Comparison of ENCODE assay signal across 22 cellular contexts in genomic region chr22:20139391-20140106, GRCh38. TPM values are rescaled to one million over a fixed set of nuclear protein-coding genes. Genes with fewer than 3 reads are reported as not detected.
"Had no signal": no experiment of that assay in that cellular context is flagged by ENCODE, and none has a peak within 500 bp of the region (broad histone marks: within the 10 kb centered on the region; RNA-seq: fewer than 3 reads in every experiment).

No MANE protein-coding gene starts in this region.

- H3K36me3 ChIP-seq: upper lobe of right lung had no signal

- H3K9me3 ChIP-seq: body of pancreas, upper lobe of right lung had no signal

- H3K27ac Mint-ChIP-seq: activated CD4-positive, alpha-beta memory T cell treated with anti-CD3 and anti-CD28 coated beads, Interleukin-2, amount 10 ng/mL, durations not matched to agents 7 days and 5 days; activated CD4-positive, alpha-beta T cell treated with anti-CD3 and anti-CD28 coated beads, Interleukin-2, amount 10 ng/mL, durations not matched to agents 24 days and 14 days; activated T-cell treated with anti-CD3 and anti-CD28 coated beads, Interleukin-2, amount 50 U/mL, for 72 hours; memory B cell; nephron had no signal

- H3K4me3 ChIP-seq: body of pancreas, upper lobe of right lung had no signal

- H3K4me3 Mint-ChIP-seq: activated CD4-positive, alpha-beta memory T cell treated with anti-CD3 and anti-CD28 coated beads, Interleukin-2, amount 10 ng/mL, durations not matched to agents 7 days and 5 days; activated CD4-positive, alpha-beta T cell treated with anti-CD3 and anti-CD28 coated beads, Interleukin-2, amount 10 ng/mL, durations not matched to agents 24 days and 14 days; activated naive CD4-positive, alpha-beta T cell treated with anti-CD3 and anti-CD28 coated beads, Interleukin-2, amount 10 ng/mL, durations not matched to agents 7 days and 5 days; activated T-cell treated with anti-CD3 and anti-CD28 coated beads, Interleukin-2, amount 50 U/mL, for 72 hours; memory B cell; nephron had no signal

- H3K27ac ChIP-seq: body of pancreas, upper lobe of right lung had no signal

- DNase-seq: activated CD4-positive, alpha-beta memory T cell treated with anti-CD3 and anti-CD28 coated beads, Interleukin-2, amount 10 ng/mL, durations not matched to agents 7 days and 5 days; activated CD4-positive, alpha-beta T cell treated with anti-CD3 and anti-CD28 coated beads, Interleukin-2, amount 10 ng/mL, durations not matched to agents 24 days and 14 days; activated effector memory CD4-positive, alpha-beta T cell treated with anti-CD3 and anti-CD28 coated beads, Interleukin-2, amount 50 U/mL, for 16 hours; activated naive CD4-positive, alpha-beta T cell treated with anti-CD3 and anti-CD28 coated beads, Interleukin-2, amount 10 ng/mL, durations not matched to agents 7 days and 5 days; activated T-cell treated with anti-CD3 and anti-CD28 coated beads, Interleukin-2, amount 50 U/mL, for 72 hours; amygdala; body of pancreas; effector CD4-positive, alpha-beta T cell; foreskin melanocyte; hippocampal formation; kidney glomerular epithelial cell; occipital lobe; stimulated activated CD4-positive, alpha-beta T cell treated with anti-CD3 and anti-CD28 coated beads, Interleukin-2, amount 100 ng/mL, for 48 hours; stimulated activated CD8-positive, alpha-beta memory T cell treated with anti-CD3 and anti-CD28 coated beads, Interleukin-4, amount 100 ng/mL, for 48 hours; stimulated activated naive CD4-positive, alpha-beta T cell; upper lobe of right lung had no signal

- ATAC-seq: activated CD4-positive, CD25-positive, alpha-beta regulatory T cell treated with anti-CD3 and anti-CD28 coated beads, Interleukin-2, amount 50 U/mL, for 24 hours; activated T-cell treated with anti-CD3 and anti-CD28 coated beads, Interleukin-2, amount 50 U/mL, for 72 hours; body of pancreas; upper lobe of right lung had no signal

- H3K4me1 Mint-ChIP-seq: activated CD4-positive, alpha-beta memory T cell treated with anti-CD3 and anti-CD28 coated beads, Interleukin-2, amount 10 ng/mL, durations not matched to agents 7 days and 5 days had no signal

- FAIRE-seq: endometrium had no signal

- H3K27me3 ChIP-seq: body of pancreas, upper lobe of right lung had no signal

- H3K27me3 Mint-ChIP-seq: activated CD4-positive, alpha-beta memory T cell treated with anti-CD3 and anti-CD28 coated beads, Interleukin-2, amount 10 ng/mL, durations not matched to agents 7 days and 5 days; activated CD4-positive, alpha-beta T cell treated with anti-CD3 and anti-CD28 coated beads, Interleukin-2, amount 10 ng/mL, durations not matched to agents 24 days and 14 days; activated naive CD4-positive, alpha-beta T cell treated with anti-CD3 and anti-CD28 coated beads, Interleukin-2, amount 10 ng/mL, durations not matched to agents 7 days and 5 days; memory B cell had no signal

- H3K9me3 Mint-ChIP-seq: activated CD4-positive, alpha-beta memory T cell treated with anti-CD3 and anti-CD28 coated beads, Interleukin-2, amount 10 ng/mL, durations not matched to agents 7 days and 5 days; activated CD4-positive, alpha-beta T cell treated with anti-CD3 and anti-CD28 coated beads, Interleukin-2, amount 10 ng/mL, durations not matched to agents 24 days and 14 days; activated naive CD4-positive, alpha-beta T cell treated with anti-CD3 and anti-CD28 coated beads, Interleukin-2, amount 10 ng/mL, durations not matched to agents 7 days and 5 days; activated T-cell treated with anti-CD3 and anti-CD28 coated beads, Interleukin-2, amount 50 U/mL, for 72 hours; memory B cell; nephron had no signal

- H3K36me3 Mint-ChIP-seq: activated naive CD4-positive, alpha-beta T cell treated with anti-CD3 and anti-CD28 coated beads, Interleukin-2, amount 10 ng/mL, durations not matched to agents 7 days and 5 days had no signal

RNA-seq across cellular contexts. Expression of gene CCDC188, which starts 11.3 kb away (rescaled TPM):
- total RNA-seq: activated CD4-positive, alpha-beta T cell treated with anti-CD3 and anti-CD28 coated beads, Interleukin-2, amount 10 ng/mL, durations not matched to agents 24 days and 14 days; activated T-cell treated with anti-CD3 and anti-CD28 coated beads, Interleukin-2, amount 50 U/mL, for 72 hours; body of pancreas; liver; mononuclear cell; occipital lobe had no signal
